Comparison of ENCODE assay signal across 9 cellular contexts in the genomic region with DNA sequence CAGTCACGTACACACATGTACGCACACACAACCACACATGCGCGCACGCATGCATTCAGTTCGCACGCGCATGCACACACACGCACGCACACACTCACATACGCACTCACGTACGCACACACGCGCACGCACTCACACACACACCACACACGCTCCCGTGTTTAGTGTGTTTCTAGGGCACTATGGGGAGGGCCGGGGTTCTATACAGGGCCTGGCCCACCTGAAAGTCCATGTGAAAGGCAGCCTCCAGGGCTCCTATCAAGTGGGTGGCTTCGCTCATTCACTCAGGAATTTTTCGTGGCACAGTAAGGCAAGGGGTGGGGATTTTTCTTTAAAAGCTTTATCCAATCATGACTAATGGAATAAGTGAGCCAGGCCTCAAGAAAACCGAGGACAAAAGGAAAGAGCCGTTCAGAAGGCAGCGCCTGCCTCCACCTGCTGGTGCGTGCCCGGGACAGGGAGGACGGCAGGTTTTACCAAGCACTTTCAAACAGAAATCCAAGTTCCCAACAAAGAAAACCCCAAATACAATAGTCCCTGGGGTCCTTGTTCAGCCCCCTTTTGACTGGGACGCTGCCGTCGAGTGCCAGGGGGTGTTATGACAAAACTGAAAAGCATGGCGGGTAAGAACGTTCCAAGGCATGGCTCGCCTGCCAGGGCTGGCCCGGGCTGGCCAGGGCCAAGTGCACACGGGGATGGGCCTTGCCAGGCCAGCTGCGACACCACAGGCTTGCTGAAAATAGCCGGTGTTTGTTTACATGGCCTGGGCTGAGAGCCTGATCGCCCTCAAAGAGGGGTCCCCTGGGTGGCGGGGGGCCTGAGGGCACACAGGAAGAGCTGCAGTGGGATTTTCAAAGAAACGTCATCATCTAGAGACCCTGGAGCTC.
A peak's percentile ranks its signal among the peaks of the same experiment; 100 is the strongest.
DNase-seq lines count a peak whose midpoint lies in the region; ATAC-seq and TF ChIP-seq lines count a peak whose summit lies in the region.
"Had no signal": no experiment of that assay in that cellular context is flagged by ENCODE, and none has a peak within 500 bp of the region (broad histone marks: within the 10 kb centered on the region; RNA-seq: fewer than 3 reads in every experiment).

No MANE protein-coding gene starts in this region.

- 83 to 84% methylated on average over 31 to 38 of the region's 40 CpGs for WGBS in mesodermal cell (ENCODE audit: insufficient coverage in 2 of 2), 2 experiments
- WGBS in SK-N-SH (ENCODE audit: low lambda C conversion rate), result 94% methylated on average over 38 of the region's 40 CpGs

- intact Hi-C loops in vagina (cut with DNase I), result no loop called here

- no peak for TF ChIP-seq RAD21 in SK-N-SH (IDR thresholded peaks at IDR 0.05; ENCODE audit: low read length)

- H3K4me1 ChIP-seq in duodenal mucosa (ENCODE audit: control insufficient read depth in 1 of 2, insufficient read depth in 2 of 2, low read length in 2 of 2), result peaks cover 39 to 67% of the 10 kb centered on the region in 2 donors
- peaks cover 41% of the 10 kb centered on the region for H3K4me1 ChIP-seq in mesodermal cell (ENCODE audit: control insufficient read depth, insufficient read depth, low read length, poor library complexity, severe bottlenecking)
- peaks cover 77% of the 10 kb centered on the region for H3K4me1 ChIP-seq in vagina
- H3K4me1 ChIP-seq in SK-N-SH (ENCODE audit: control insufficient read depth in 1 of 2, insufficient read depth in 2 of 2, low read depth in 1 of 2, low read length in 1 of 2), result peaks cover 0 to 43% of the 10 kb centered on the region in 2 experiments; a peak in 3 of 4 replicates

- H3K9ac ChIP-seq in duodenal mucosa (ENCODE audit: low read depth in 1 of 2, low read length in 2 of 2), result no peak overlapping the region
- no peak overlapping the region for H3K9ac ChIP-seq in SK-N-SH

- peaks cover 5% of the 10 kb centered on the region; the same call in 1 of the 2 replicates for H3K79me2 ChIP-seq in SK-N-SH (ENCODE audit: insufficient read depth)

- ATAC-seq in activated naive CD8-positive, alpha-beta T cell treated with anti-CD3 and anti-CD28 coated beads, Interleukin-2, amount 10 ng/mL, durations not matched to agents 7 days and 5 days (ENCODE audit: low read depth), result no peak
- no peak for ATAC-seq in GM18907 (IDR thresholded peaks at IDR 0.05; ENCODE audit: unreplicated experiment)

- no peaks in the 10 kb centered on the region for H3K9me3 Mint-ChIP-seq in activated naive CD8-positive, alpha-beta T cell treated with anti-CD3 and anti-CD28 coated beads, Interleukin-2, amount 10 ng/mL, durations not matched to agents 7 days and 5 days
- H3K9me3 Mint-ChIP-seq in activated naive CD8-positive, alpha-beta T cell treated with anti-CD3 and anti-CD28 coated beads for 36 hours, result no peaks in the 10 kb centered on the region

- POLR2A ChIA-PET in activated naive CD8-positive, alpha-beta T cell treated with anti-CD3 and anti-CD28 coated beads, Interleukin-2, amount 10 ng/mL, durations not matched to agents 7 days and 5 days (lab: Charles Lee), result interaction anchor here (0.9 to 2.9 kb wide), 4 partner anchors 16 to 110 kb away, joined by 3 to 17 read pairs (median 6); a partner anchor contains a TSS
- POLR2A ChIA-PET in SK-N-SH (lab: Yijun Ruan, JAX), result no interaction called here

- no peak for TF ChIP-seq POLR2A in vagina (IDR thresholded peaks at IDR 0.05)

- no peak for TF ChIP-seq CTCF in vagina (IDR thresholded peaks at IDR 0.05)
- TF ChIP-seq CTCF in SK-N-SH (IDR thresholded peaks at IDR 0.05), result no peak

- H3F3A ChIP-seq in SK-N-SH (replicated peaks; ENCODE audit: insufficient read depth), result no peaks in the 10 kb centered on the region

- no peaks in the 10 kb centered on the region for H3K27me3 Mint-ChIP-seq in activated naive CD8-positive, alpha-beta T cell treated with anti-CD3 and anti-CD28 coated beads, Interleukin-2, amount 10 ng/mL, durations not matched to agents 7 days and 5 days
- H3K27me3 Mint-ChIP-seq in activated naive CD8-positive, alpha-beta T cell treated with anti-CD3 and anti-CD28 coated beads for 36 hours, result peaks cover 4% of the 10 kb centered on the region

- CTCF ChIA-PET in SK-N-SH (lab: Yijun Ruan, JAX), result interaction anchor here (0.8 to 1.4 kb wide), 3 partner anchors 13 to 19 kb away, joined by 3 read pairs; no protein-coding TSS in a partner anchor

- H3K27me3 ChIP-seq in duodenal mucosa (ENCODE audit: control insufficient read depth in 1 of 2, insufficient read depth in 2 of 2, low read length in 2 of 2), result no peaks in the 10 kb centered on the region
- H3K27me3 ChIP-seq in vagina, result no peaks in the 10 kb centered on the region
- no peaks in the 10 kb centered on the region for H3K27me3 ChIP-seq in SK-N-SH (ENCODE audit: insufficient read depth)

- H4K20me1 ChIP-seq in SK-N-SH (ENCODE audit: insufficient read depth), result no peaks in the 10 kb centered on the region

- no peak overlapping the region for H2AFZ ChIP-seq in SK-N-SH (ENCODE audit: low read depth)

- no peak overlapping the region for H3K4me3 Mint-ChIP-seq in activated naive CD8-positive, alpha-beta T cell treated with anti-CD3 and anti-CD28 coated beads, Interleukin-2, amount 10 ng/mL, durations not matched to agents 7 days and 5 days
- no peak overlapping the region for H3K4me3 Mint-ChIP-seq in activated naive CD8-positive, alpha-beta T cell treated with anti-CD3 and anti-CD28 coated beads for 36 hours

- H3K36me3 ChIP-seq in duodenal mucosa (ENCODE audit: control insufficient read depth in 1 of 2, insufficient read depth in 2 of 2, low read length in 2 of 2) (no peaks in the 10 kb centered on the region), mesodermal cell (ENCODE audit: control insufficient read depth, insufficient read depth, low read length) (no peaks in the 10 kb centered on the region), vagina (no peaks in the 10 kb centered on the region), SK-N-SH (replicated peaks in 1 of 2; ENCODE audit: control insufficient read depth in 1 of 2, insufficient read depth in 2 of 2, low read length in 1 of 2) (no peaks in the 10 kb centered on the region)

- no peaks in the 10 kb centered on the region for H3K9me3 ChIP-seq in duodenal mucosa (ENCODE audit: control insufficient read depth in 1 of 2, low read length in 2 of 2)
- no peaks in the 10 kb centered on the region for H3K9me3 ChIP-seq in mesodermal cell (ENCODE audit: control insufficient read depth, low read length)
- H3K9me3 ChIP-seq in vagina, result no peaks in the 10 kb centered on the region
- no peaks in the 10 kb centered on the region for H3K9me3 ChIP-seq in SK-N-SH

- no peaks in the 10 kb centered on the region for H3K9me2 ChIP-seq in SK-N-SH

- peak overlapping the region; percentile 22 for H3K27ac ChIP-seq in duodenal mucosa (ENCODE audit: low read depth, low read length)
- H3K27ac ChIP-seq in mesodermal cell (ENCODE audit: low read depth, low read length, severe bottlenecking), result peak overlapping the region; percentile 6
- peak overlapping the region; percentile 60 for H3K27ac ChIP-seq in vagina
- H3K27ac ChIP-seq in SK-N-SH (ENCODE audit: low read depth in 2 of 2, low read length in 1 of 2), result no peak overlapping the region; a peak in 1 of 4 replicates

- TF ChIP-seq EP300 in SK-N-SH (IDR thresholded peaks at IDR 0.05; ENCODE audit: borderline replicate concordance in 1 of 2, low read depth in 1 of 2, low read length in 1 of 2), result no peak

- H3K4me3 ChIP-seq in duodenal mucosa (ENCODE audit: low read depth in 1 of 2, low read length in 2 of 2) (no peak overlapping the region), mesodermal cell (ENCODE audit: extremely low read depth, insufficient read depth, low read length, poor library complexity, severe bottlenecking) (no peak overlapping the region), vagina (no peak overlapping the region), SK-N-SH (ENCODE audit: low read depth in 2 of 2, low read length in 1 of 2) (no peak overlapping the region)

- H3K4me2 ChIP-seq in SK-N-SH, result no peak overlapping the region

- H3K27ac Mint-ChIP-seq in activated naive CD8-positive, alpha-beta T cell treated with anti-CD3 and anti-CD28 coated beads, Interleukin-2, amount 10 ng/mL, durations not matched to agents 7 days and 5 days, result peak overlapping the region; percentile 37
- no peak overlapping the region for H3K27ac Mint-ChIP-seq in activated naive CD8-positive, alpha-beta T cell treated with anti-CD3 and anti-CD28 coated beads for 36 hours

- DNase-seq in activated naive CD8-positive, alpha-beta T cell treated with anti-CD3 and anti-CD28 coated beads, Interleukin-2, amount 10 ng/mL, durations not matched to agents 7 days and 5 days, result peak; percentile 23
- no peak for DNase-seq in activated naive CD8-positive, alpha-beta T cell treated with anti-CD3 and anti-CD28 coated beads for 36 hours
- DNase-seq in vagina (ENCODE audit: extremely low spot score in 2 of 2) (no peak), SK-N-SH (no peak), 8988T (no peak)
- DNase-seq: NCI-H446 treated with DMSO at 0.1 percent for 48 hours had no signal

- H3K36me3 Mint-ChIP-seq in activated naive CD8-positive, alpha-beta T cell treated with anti-CD3 and anti-CD28 coated beads, Interleukin-2, amount 10 ng/mL, durations not matched to agents 7 days and 5 days, result peaks cover 15% of the 10 kb centered on the region
- peaks cover 11% of the 10 kb centered on the region for H3K36me3 Mint-ChIP-seq in activated naive CD8-positive, alpha-beta T cell treated with anti-CD3 and anti-CD28 coated beads for 36 hours

- peaks cover 62% of the 10 kb centered on the region for H3K4me1 Mint-ChIP-seq in activated naive CD8-positive, alpha-beta T cell treated with anti-CD3 and anti-CD28 coated beads, Interleukin-2, amount 10 ng/mL, durations not matched to agents 7 days and 5 days
- peaks cover 66% of the 10 kb centered on the region for H3K4me1 Mint-ChIP-seq in activated naive CD8-positive, alpha-beta T cell treated with anti-CD3 and anti-CD28 coated beads for 36 hours

TF ChIP-seq in SK-N-SH, 30 proteins besides CTCF, POLR2A, EP300 and RAD21 (continues in another document):
- TF ChIP-seq, protein P1, sequence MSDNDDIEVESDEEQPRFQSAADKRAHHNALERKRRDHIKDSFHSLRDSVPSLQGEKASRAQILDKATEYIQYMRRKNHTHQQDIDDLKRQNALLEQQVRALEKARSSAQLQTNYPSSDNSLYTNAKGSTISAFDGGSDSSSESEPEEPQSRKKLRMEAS (IDR thresholded peaks at IDR 0.05; ENCODE audit: low read depth), result no peak
- TF ChIP-seq GATA2 (CRISPR knock-in tag; IDR thresholded peaks at IDR 0.05), result no peak
- TF ChIP-seq, protein P2, sequence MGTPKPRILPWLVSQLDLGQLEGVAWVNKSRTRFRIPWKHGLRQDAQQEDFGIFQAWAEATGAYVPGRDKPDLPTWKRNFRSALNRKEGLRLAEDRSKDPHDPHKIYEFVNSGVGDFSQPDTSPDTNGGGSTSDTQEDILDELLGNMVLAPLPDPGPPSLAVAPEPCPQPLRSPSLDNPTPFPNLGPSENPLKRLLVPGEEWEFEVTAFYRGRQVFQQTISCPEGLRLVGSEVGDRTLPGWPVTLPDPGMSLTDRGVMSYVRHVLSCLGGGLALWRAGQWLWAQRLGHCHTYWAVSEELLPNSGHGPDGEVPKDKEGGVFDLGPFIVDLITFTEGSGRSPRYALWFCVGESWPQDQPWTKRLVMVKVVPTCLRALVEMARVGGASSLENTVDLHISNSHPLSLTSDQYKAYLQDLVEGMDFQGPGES (IDR thresholded peaks at IDR 0.05; ENCODE audit: low read depth, low read length), result no peak

Comparison
In these comparisons a context has a peak if more than half of its experiments do, and no peak if none do; other contexts are left out.
1. H3K27ac ChIP-seq: peak in duodenal mucosa (single experiment), mesodermal cell (single experiment) and vagina (single experiment); none in SK-N-SH (0 of 2).